25 cellular contexts compared by ENCODE assay signal in genomic region chr6:115986026-115986425, GRCh38.
"Had no signal": no experiment of that assay in that cellular context is flagged by ENCODE, and none has a peak within 500 bp of the region (broad histone marks: within the 10 kb centered on the region; RNA-seq: fewer than 3 reads in every experiment).

No MANE protein-coding gene starts in this region.

- H3K9me3 Mint-ChIP-seq: stimulated activated effector memory CD8-positive, alpha-beta T cell treated with anti-CD3 and anti-CD28 coated beads, Interleukin-12 subunit alpha, Interleukin-12 subunit beta, amount 100 ng/mL, for 72 hours; stimulated activated naive CD8-positive, alpha-beta T cell treated with anti-CD3 and anti-CD28 coated beads, Interleukin-15, Interleukin-2, amounts not matched to agents 100 ng/mL and 50 ng/mL, for 24 hours had no signal

- H3K4me1 ChIP-seq: left lung, lower lobe of right lung, right atrium auricular region, right lobe of liver, spleen, suprapubic skin, tibial artery, upper lobe of right lung had no signal

- H3K27me3 ChIP-seq: hepatocyte, left lung, ovary, right atrium auricular region, right lobe of liver, spleen, suprapubic skin, tibial artery, upper lobe of right lung had no signal

- H3K36me3 ChIP-seq: left lung, lower lobe of right lung, ovary, right atrium auricular region, right lobe of liver, spleen, suprapubic skin, thoracic aorta, tibial artery, upper lobe of right lung had no signal

- H3K4me3 ChIP-seq: hepatocyte, left lung, lower lobe of right lung, ovary, right atrium auricular region, right lobe of liver, spleen, suprapubic skin, thoracic aorta, tibial artery, upper lobe of right lung had no signal

- H3K9me3 ChIP-seq: lower lobe of right lung, ovary, right lobe of liver, suprapubic skin, thoracic aorta, tibial artery, upper lobe of right lung had no signal

- H3K27ac Mint-ChIP-seq: naive thymus-derived CD4-positive, alpha-beta T cell; natural killer cell treated with Interleukin-12 subunit alpha and Interleukin-12 subunit beta and Interleukin-15 and Interleukin-18, amount 100 ng/mL, for 72 hours; progenitor cell of endocrine pancreas; stimulated activated effector memory CD8-positive, alpha-beta T cell treated with anti-CD3 and anti-CD28 coated beads, Interleukin-12 subunit alpha, Interleukin-12 subunit beta, amount 100 ng/mL, for 72 hours; stimulated activated naive CD8-positive, alpha-beta T cell treated with anti-CD3 and anti-CD28 coated beads, Interleukin-15, Interleukin-2, amounts not matched to agents 100 ng/mL and 50 ng/mL, for 24 hours had no signal

- H3K27me3 Mint-ChIP-seq: progenitor cell of endocrine pancreas had no signal

- H3K4me1 Mint-ChIP-seq: naive thymus-derived CD4-positive, alpha-beta T cell; stimulated activated effector memory CD8-positive, alpha-beta T cell treated with anti-CD3 and anti-CD28 coated beads, Interleukin-12 subunit alpha, Interleukin-12 subunit beta, amount 100 ng/mL, for 72 hours had no signal

- H3K4me3 Mint-ChIP-seq: naive thymus-derived CD4-positive, alpha-beta T cell; natural killer cell treated with Interleukin-12 subunit alpha and Interleukin-12 subunit beta and Interleukin-15 and Interleukin-18, amount 100 ng/mL, for 72 hours; stimulated activated effector memory CD8-positive, alpha-beta T cell treated with anti-CD3 and anti-CD28 coated beads, Interleukin-12 subunit alpha, Interleukin-12 subunit beta, amount 100 ng/mL, for 72 hours; stimulated activated naive CD8-positive, alpha-beta T cell treated with anti-CD3 and anti-CD28 coated beads, Interleukin-15, Interleukin-2, amounts not matched to agents 100 ng/mL and 50 ng/mL, for 24 hours had no signal

- H3K27ac ChIP-seq: hepatocyte, left lung, lower lobe of right lung, ovary, right atrium auricular region, right lobe of liver, spleen, suprapubic skin, thoracic aorta, tibial artery, upper lobe of right lung had no signal

- H3K4me2 ChIP-seq: hepatocyte had no signal

- ATAC-seq: left lung; lower lobe of right lung; naive thymus-derived CD4-positive, alpha-beta T cell; natural killer cell treated with Interleukin-12 subunit alpha and Interleukin-12 subunit beta and Interleukin-15 and Interleukin-18, amount 100 ng/mL, for 72 hours; right lobe of liver; stimulated activated effector memory CD8-positive, alpha-beta T cell treated with anti-CD3 and anti-CD28 coated beads, Interleukin-12 subunit alpha, Interleukin-12 subunit beta, amount 100 ng/mL, for 72 hours; upper lobe of right lung had no signal

- H3K36me3 Mint-ChIP-seq: naive thymus-derived CD4-positive, alpha-beta T cell; natural killer cell treated with Interleukin-12 subunit alpha and Interleukin-12 subunit beta and Interleukin-15 and Interleukin-18, amount 100 ng/mL, for 72 hours; stimulated activated effector memory CD8-positive, alpha-beta T cell treated with anti-CD3 and anti-CD28 coated beads, Interleukin-12 subunit alpha, Interleukin-12 subunit beta, amount 100 ng/mL, for 72 hours had no signal

- DNase-seq: islet precursor cell; kidney glomerular epithelial cell; left colon; left lung; lower lobe of right lung; mammary epithelial cell; mesenchymal stem cell; naive thymus-derived CD4-positive, alpha-beta T cell; ovary; right lobe of liver; small intestine; spleen; stimulated activated CD4-positive, alpha-beta T cell treated with anti-CD3 and anti-CD28 coated beads, Interleukin-4, amount 100 ng/mL, for 24 hours; stimulated activated naive CD4-positive, alpha-beta T cell; tibial artery; trophoblast cell; upper lobe of right lung had no signal
